Comparison of ENCODE assay signal across 19 cellular contexts in genomic region chr18:24115628-24116027, GRCh38. TPM values are rescaled to one million over a fixed set of nuclear protein-coding genes. Genes with fewer than 3 reads are reported as not detected.
DNase-seq lines count a peak whose midpoint lies in the region; ATAC-seq and TF ChIP-seq lines count a peak whose summit lies in the region.
"Had no signal": no experiment of that assay in that cellular context is flagged by ENCODE, and none has a peak within 500 bp of the region (broad histone marks: within the 10 kb centered on the region; RNA-seq: fewer than 3 reads in every experiment).

No MANE protein-coding gene starts in this region.

- H3K4me3 Mint-ChIP-seq in stimulated activated naive CD8-positive, alpha-beta T cell treated with anti-CD3 and anti-CD28 coated beads, Interleukin-15, Interleukin-2, amounts not matched to agents 100 ng/mL and 50 ng/mL, for 24 hours, result no peak overlapping the region
- H3K4me3 Mint-ChIP-seq: mesothelial cell of epicardium, type B pancreatic cell had no signal

- H3K9me3 ChIP-seq in body of pancreas, result no peaks in the 10 kb centered on the region
- H3K9me3 ChIP-seq: HAP-1 had no signal

- no peak for DNase-seq in stimulated activated naive CD8-positive, alpha-beta T cell treated with anti-CD3 and anti-CD28 coated beads, Interleukin-15, Interleukin-2, amounts not matched to agents 100 U/mL and 50 U/mL, for 24 hours
- DNase-seq in OCI-M1 (lab: John Stamatoyannopoulos, UW) (peak; percentile 58), body of pancreas (no peak), GM10266 (ENCODE audit: extremely low spot score) (no peak), iPS-NIHi11 (ENCODE audit: low spot score) (no peak), RPMI8226 (no peak)
- DNase-seq in activated effector memory CD4-positive, alpha-beta T cell treated with Interleukin-2 at 50 U/mL for 16 hours, result no peak
- DNase-seq: cortex of kidney; DMS79 treated with DMSO at 0.1 percent for 48 hours; KG1; NCI-H510A; nucleus accumbens; stimulated activated CD4-positive, alpha-beta T cell treated with anti-CD3 and anti-CD28 coated beads, Interleukin-2, amount 100 ng/mL, for 48 hours; stimulated activated CD8-positive, alpha-beta memory T cell treated with anti-CD3 and anti-CD28 coated beads, Interleukin-4, amount 100 ng/mL, for 48 hours had no signal

- H3K4me1 Mint-ChIP-seq in stimulated activated naive CD8-positive, alpha-beta T cell treated with anti-CD3 and anti-CD28 coated beads, Interleukin-15, Interleukin-2, amounts not matched to agents 100 ng/mL and 50 ng/mL, for 24 hours (ENCODE audit: low read depth), result peaks cover 35% of the 10 kb centered on the region
- H3K4me1 Mint-ChIP-seq: mesothelial cell of epicardium had no signal

- no peaks in the 10 kb centered on the region for H3K9me3 Mint-ChIP-seq in stimulated activated naive CD8-positive, alpha-beta T cell treated with anti-CD3 and anti-CD28 coated beads, Interleukin-15, Interleukin-2, amounts not matched to agents 100 ng/mL and 50 ng/mL, for 24 hours
- H3K9me3 Mint-ChIP-seq: mesothelial cell of epicardium, type B pancreatic cell had no signal

- H3K36me3 Mint-ChIP-seq in stimulated activated naive CD8-positive, alpha-beta T cell treated with anti-CD3 and anti-CD28 coated beads, Interleukin-15, Interleukin-2, amounts not matched to agents 100 ng/mL and 50 ng/mL, for 24 hours (ENCODE audit: low read depth), result peaks cover 32% of the 10 kb centered on the region

- H3K4me1 ChIP-seq in body of pancreas, result peaks cover 43% of the 10 kb centered on the region
- H3K4me1 ChIP-seq: HAP-1 had no signal

- no peaks in the 10 kb centered on the region for H3K27me3 Mint-ChIP-seq in stimulated activated naive CD8-positive, alpha-beta T cell treated with anti-CD3 and anti-CD28 coated beads, Interleukin-15, Interleukin-2, amounts not matched to agents 100 ng/mL and 50 ng/mL, for 24 hours
- H3K27me3 Mint-ChIP-seq: type B pancreatic cell had no signal

- no peaks in the 10 kb centered on the region for H3K27me3 ChIP-seq in body of pancreas

- TF ChIP-seq CTCF in body of pancreas (IDR thresholded peaks at IDR 0.05) (no peak), GM10266 (IDR thresholded peaks at IDR 0.05; ENCODE audit: control insufficient read depth, insufficient read depth, low read depth, missing control alignments) (no peak)

- no peak for ATAC-seq in stimulated activated naive CD8-positive, alpha-beta T cell treated with anti-CD3 and anti-CD28 coated beads, Interleukin-15, Interleukin-2, amounts not matched to agents 100 U/mL and 50 U/mL, for 24 hours
- no peak for ATAC-seq in body of pancreas
- ATAC-seq: esophagus mucosa had no signal

- peak overlapping the region in 3 of 4 donors; percentile 15 to 87 (median 47) for H3K27ac ChIP-seq in body of pancreas

- H3K27ac Mint-ChIP-seq in stimulated activated naive CD8-positive, alpha-beta T cell treated with anti-CD3 and anti-CD28 coated beads, Interleukin-15, Interleukin-2, amounts not matched to agents 100 ng/mL and 50 ng/mL, for 24 hours, result peak overlapping the region; percentile 63
- H3K27ac Mint-ChIP-seq: mesothelial cell of epicardium, type B pancreatic cell had no signal

- intact Hi-C loops in body of pancreas (cut with DNase I), result no loop called here

- WGBS in body of pancreas, 2 donors, result 43 to 70% methylated on average over 2 of the region's 2 CpGs

- no peak overlapping the region for H3K4me3 ChIP-seq in body of pancreas
- H3K4me3 ChIP-seq: HAP-1 had no signal

- no peaks in the 10 kb centered on the region for H3K36me3 ChIP-seq in body of pancreas (replicated peaks in 1 of 2; ENCODE audit: insufficient read depth in 1 of 2, low read depth in 2 of 2)

- TF ChIP-seq POLR2A in body of pancreas (IDR thresholded peaks at IDR 0.05), result no peak

RNA-seq across cellular contexts. Expression of gene CABYR, which starts 23.2 kb away (rescaled TPM):
- under 1 TPM in 1 of 2 donors, not detected in 1; 0.52 TPM for total RNA-seq in body of pancreas
